Comparison of ENCODE assay signal across 1 cellular context in the genomic region with DNA sequence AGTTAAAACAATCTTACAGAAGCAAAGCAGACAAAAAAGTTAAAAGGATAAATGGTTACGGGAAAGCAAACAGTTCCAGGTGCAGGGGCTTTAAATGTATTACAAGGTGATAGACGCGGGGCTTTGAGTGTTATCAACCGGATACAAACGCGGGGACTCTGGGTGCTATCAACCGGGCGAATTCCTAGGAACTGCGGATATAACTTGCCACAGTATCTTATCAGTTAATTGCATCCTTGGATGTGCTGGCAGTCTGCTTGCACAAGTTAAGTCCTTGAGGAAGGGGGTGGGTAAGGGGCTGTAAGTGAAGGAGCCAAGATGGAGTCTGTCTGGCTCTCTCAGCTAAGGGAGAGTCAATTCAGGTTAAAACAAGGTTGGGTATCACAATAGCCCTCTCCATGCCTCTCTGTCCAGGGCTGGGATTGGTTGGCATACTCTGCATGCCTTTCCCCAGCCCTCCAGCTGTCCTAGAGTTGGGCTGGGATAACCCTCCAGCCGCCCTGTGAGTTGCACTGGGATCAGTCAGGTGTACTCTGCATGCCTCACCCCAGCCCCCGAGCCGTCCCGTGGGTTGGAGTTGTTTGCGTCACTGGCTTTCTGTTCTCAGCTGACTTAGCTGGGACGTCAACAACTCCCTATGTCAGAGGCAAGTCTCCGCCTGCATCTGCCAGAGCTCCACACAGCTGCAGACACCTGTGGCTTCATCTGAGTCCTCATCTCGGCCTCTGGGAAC.
TF ChIP-seq lines count a peak whose summit lies in the region.

No MANE protein-coding gene starts in this region.

TF ChIP-seq in K562, 482 proteins besides CTCF, POLR2A, EP300 and RAD21 (continued from another document):
- TF ChIP-seq, protein P1, sequence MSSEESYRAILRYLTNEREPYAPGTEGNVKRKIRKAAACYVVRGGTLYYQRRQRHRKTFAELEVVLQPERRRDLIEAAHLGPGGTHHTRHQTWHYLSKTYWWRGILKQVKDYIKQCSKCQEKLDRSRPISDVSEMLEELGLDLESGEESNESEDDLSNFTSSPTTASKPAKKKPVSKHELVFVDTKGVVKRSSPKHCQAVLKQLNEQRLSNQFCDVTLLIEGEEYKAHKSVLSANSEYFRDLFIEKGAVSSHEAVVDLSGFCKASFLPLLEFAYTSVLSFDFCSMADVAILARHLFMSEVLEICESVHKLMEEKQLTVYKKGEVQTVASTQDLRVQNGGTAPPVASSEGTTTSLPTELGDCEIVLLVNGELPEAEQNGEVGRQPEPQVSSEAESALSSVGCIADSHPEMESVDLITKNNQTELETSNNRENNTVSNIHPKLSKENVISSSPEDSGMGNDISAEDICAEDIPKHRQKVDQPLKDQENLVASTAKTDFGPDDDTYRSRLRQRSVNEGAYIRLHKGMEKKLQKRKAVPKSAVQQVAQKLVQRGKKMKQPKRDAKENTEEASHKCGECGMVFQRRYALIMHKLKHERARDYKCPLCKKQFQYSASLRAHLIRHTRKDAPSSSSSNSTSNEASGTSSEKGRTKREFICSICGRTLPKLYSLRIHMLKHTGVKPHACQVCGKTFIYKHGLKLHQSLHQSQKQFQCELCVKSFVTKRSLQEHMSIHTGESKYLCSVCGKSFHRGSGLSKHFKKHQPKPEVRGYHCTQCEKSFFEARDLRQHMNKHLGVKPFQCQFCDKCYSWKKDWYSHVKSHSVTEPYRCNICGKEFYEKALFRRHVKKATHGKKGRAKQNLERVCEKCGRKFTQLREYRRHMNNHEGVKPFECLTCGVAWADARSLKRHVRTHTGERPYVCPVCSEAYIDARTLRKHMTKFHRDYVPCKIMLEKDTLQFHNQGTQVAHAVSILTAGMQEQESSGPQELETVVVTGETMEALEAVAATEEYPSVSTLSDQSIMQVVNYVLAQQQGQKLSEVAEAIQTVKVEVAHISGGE (CRISPR knock-in tag; IDR thresholded peaks at IDR 0.05) = peak in 1 of 3 experiments; percentile 91; a peak in 2 of 6 replicates
- TF ChIP-seq ZBED1 (IDR thresholded peaks at IDR 0.05) (no peak), SREBF2 (CRISPR knock-in tag; IDR thresholded peaks at IDR 0.05) (no peak), RAD51 (IDR thresholded peaks at IDR 0.05; ENCODE audit: borderline replicate concordance, low read depth) (peak; percentile 30; the same call in 1 of the 2 replicates), ZC3H8 (IDR thresholded peaks at IDR 0.05) (no peak), NFYB (IDR thresholded peaks at IDR 0.05; ENCODE audit: extremely low read depth, insufficient read length) (no peak), HMG20B (CRISPR knock-in tag; IDR thresholded peaks at IDR 0.05) (peak; percentile 96), ZNF584 (CRISPR knock-in tag; IDR thresholded peaks at IDR 0.05; ENCODE audit: low read depth) (peak; percentile 99), BHLHE40 (IDR thresholded peaks at IDR 0.05; ENCODE audit: low read length) (peak; percentile 57; the same call in 1 of the 2 replicates)
- TF ChIP-seq, protein P2, sequence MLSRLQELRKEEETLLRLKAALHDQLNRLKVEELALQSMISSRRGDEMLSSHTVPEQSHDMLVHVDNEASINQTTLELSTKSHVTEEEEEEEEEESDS (CRISPR knock-in tag; IDR thresholded peaks at IDR 0.05) = peak; percentile 84
- TF ChIP-seq, protein P3, sequence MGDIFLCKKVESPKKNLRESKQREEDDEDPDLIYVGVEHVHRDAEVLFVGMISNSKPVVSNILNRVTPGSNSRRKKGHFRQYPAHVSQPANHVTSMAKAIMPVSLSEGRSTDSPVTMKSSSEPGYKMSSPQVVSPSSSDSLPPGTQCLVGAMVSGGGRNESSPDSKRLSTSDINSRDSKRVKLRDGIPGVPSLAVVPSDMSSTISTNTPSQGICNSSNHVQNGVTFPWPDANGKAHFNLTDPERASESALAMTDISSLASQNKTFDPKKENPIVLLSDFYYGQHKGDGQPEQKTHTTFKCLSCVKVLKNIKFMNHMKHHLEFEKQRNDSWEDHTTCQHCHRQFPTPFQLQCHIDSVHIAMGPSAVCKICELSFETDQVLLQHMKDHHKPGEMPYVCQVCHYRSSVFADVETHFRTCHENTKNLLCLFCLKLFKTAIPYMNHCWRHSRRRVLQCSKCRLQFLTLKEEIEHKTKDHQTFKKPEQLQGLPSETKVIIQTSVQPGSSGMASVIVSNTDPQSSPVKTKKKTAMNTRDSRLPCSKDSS (IDR thresholded peaks at IDR 0.05; ENCODE audit: low read depth, partially characterized antibody) = no peak
- TF ChIP-seq, protein P4, sequence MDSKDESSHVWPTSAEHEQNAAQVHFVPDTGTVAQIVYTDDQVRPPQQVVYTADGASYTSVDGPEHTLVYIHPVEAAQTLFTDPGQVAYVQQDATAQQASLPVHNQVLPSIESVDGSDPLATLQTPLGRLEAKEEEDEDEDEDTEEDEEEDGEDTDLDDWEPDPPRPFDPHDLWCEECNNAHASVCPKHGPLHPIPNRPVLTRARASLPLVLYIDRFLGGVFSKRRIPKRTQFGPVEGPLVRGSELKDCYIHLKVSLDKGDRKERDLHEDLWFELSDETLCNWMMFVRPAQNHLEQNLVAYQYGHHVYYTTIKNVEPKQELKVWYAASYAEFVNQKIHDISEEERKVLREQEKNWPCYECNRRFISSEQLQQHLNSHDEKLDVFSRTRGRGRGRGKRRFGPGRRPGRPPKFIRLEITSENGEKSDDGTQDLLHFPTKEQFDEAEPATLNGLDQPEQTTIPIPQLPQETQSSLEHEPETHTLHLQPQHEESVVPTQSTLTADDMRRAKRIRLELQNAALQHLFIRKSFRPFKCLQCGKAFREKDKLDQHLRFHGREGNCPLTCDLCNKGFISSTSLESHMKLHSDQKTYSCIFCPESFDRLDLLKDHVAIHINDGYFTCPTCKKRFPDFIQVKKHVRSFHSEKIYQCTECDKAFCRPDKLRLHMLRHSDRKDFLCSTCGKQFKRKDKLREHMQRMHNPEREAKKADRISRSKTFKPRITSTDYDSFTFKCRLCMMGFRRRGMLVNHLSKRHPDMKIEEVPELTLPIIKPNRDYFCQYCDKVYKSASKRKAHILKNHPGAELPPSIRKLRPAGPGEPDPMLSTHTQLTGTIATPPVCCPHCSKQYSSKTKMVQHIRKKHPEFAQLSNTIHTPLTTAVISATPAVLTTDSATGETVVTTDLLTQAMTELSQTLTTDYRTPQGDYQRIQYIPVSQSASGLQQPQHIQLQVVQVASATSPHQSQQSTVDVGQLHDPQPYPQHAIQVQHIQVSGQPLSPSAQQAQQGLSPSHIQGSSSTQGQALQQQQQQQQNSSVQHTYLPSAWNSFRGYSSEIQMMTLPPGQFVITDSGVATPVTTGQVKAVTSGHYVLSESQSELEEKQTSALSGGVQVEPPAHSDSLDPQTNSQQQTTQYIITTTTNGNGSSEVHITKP (IDR thresholded peaks at IDR 0.05; ENCODE audit: partially characterized antibody) = no peak
TF ChIP-seq in K562: peak in this region for 269.
